8 cellular contexts compared by ENCODE assay signal in the genomic region with DNA sequence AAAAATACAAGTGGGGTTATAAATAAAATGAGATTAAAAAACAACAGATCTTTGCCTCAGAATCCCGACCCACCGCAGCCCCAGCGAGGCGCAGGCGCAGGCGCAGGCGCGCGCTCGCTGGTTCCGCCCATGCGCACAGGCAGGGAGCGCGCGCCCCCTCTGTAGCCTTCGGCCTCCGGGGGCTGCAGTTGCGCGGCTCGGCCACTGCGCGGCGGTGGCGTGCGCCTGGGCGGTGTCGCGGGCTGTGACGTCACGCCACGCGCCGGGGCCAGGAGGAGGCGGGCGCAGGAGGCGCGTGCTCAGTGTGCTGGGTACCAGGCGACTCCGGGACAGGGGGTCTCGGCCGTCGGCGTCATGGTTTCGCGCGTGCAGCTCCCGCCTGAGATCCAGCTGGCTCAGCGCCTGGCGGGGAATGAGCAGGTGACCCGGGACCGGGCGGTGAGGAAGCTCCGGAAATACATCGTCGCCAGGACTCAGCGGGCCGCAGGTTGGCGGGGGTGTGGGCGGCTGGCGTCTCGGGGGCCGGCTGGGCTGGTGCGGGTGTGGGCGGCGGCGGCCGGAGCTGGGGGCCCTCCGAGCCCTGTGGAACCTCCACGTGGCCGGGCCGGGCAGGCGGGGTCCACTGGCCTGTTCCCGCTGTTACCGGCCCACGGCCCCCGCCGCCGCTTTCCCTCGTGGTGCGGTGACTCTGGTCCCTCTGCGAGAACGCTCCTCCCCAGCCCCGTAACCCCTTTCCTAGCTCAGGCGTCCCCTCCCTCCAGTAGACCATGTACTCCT. TPM values are rescaled to one million over a fixed set of nuclear protein-coding genes. Genes with fewer than 3 reads are reported as not detected.
DNase-seq lines count a peak whose midpoint lies in the region; ATAC-seq lines count a peak whose summit lies in the region.

A gene with protein sequence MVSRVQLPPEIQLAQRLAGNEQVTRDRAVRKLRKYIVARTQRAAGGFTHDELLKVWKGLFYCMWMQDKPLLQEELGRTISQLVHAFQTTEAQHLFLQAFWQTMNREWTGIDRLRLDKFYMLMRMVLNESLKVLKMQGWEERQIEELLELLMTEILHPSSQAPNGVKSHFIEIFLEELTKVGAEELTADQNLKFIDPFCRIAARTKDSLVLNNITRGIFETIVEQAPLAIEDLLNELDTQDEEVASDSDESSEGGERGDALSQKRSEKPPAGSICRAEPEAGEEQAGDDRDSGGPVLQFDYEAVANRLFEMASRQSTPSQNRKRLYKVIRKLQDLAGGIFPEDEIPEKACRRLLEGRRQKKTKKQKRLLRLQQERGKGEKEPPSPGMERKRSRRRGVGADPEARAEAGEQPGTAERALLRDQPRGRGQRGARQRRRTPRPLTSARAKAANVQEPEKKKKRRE (plus strand): TSS at position 302 of the 777 bp plus-strand sequence. CDS start 53 bp downstream, at position 355.

- DNase-seq in COLO668 (lab: John Stamatoyannopoulos, UW; ENCODE audit: unreplicated experiment) (peak; percentile 97), HT-29 (ENCODE audit: low spot score) (peak; percentile 82), NK-92 (lab: John Stamatoyannopoulos, UW; ENCODE audit: unreplicated experiment) (peak; percentile 60), medulla oblongata (ENCODE audit: extremely low spot score) (peak; percentile 95)
- DNase-seq in activated CD8-positive, alpha-beta memory T cell treated with anti-CD3 and anti-CD28 coated beads for 1 hour (ENCODE audit: extremely low read depth in 1 of 2, low read depth in 1 of 2) = peak; percentile 77 to 94
- peak; percentile 93 for DNase-seq in effector CD4-positive, alpha-beta T cell
- peak; percentile 87 to 92 (median 87) for DNase-seq in stimulated activated CD4-positive, alpha-beta T cell treated with anti-CD3 and anti-CD28 coated beads, TNF-alpha, amount 100 ng/mL, for 48 hours (ENCODE audit: low read depth in 3 of 3)

- peak; percentile 80 for ATAC-seq in GM19468 (IDR thresholded peaks at IDR 0.05; ENCODE audit: extremely low read depth, unreplicated experiment)

RNA-seq across cellular contexts. Expression of the gene that starts here (rescaled TPM):
- total RNA-seq in HT-29 (2014; rRNA removed; shearing (Covaris generic)) = 36.4 and 39.3 TPM in 2 replicates

Comparison
In these comparisons a context has a peak if more than half of its experiments do, and no peak if none do; other contexts are left out.
1. Peak in every context shown above with its lines: DNase-seq and ATAC-seq.